Comparison of ENCODE assay signal across 21 cellular contexts in the genomic region with DNA sequence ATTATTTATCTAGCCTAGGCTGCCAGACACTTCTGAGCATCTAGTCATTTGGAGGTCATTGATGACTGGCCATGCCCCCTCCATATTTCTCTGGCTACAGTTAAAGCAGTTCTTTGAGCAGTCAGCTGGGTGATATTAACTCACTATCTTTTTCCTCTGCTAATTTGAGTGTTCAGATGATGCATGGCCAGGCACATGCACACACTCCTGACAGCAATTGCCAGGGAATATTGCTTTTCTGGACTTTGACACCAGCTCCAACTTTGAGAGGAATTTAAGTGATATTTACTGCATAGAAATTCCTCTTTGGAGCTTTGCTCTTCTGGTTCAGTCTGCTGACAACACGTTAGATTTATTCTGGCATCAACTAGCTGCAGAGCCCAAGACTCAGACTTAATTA. TPM values are rescaled to one million over a fixed set of nuclear protein-coding genes. Genes with fewer than 3 reads are reported as not detected.
A peak's percentile ranks its signal among the peaks of the same experiment; 100 is the strongest.
DNase-seq lines count a peak whose midpoint lies in the region.
"Had no signal": no experiment of that assay in that cellular context is flagged by ENCODE, and none has a peak within 500 bp of the region (broad histone marks: within the 10 kb centered on the region; RNA-seq: fewer than 3 reads in every experiment).

No MANE protein-coding gene starts in this region.

- peaks cover 96% of the 10 kb centered on the region for H3K4me1 ChIP-seq in CD4-positive, alpha-beta memory T cell (ENCODE audit: insufficient read depth, low read length)
- no peaks in the 10 kb centered on the region for H3K4me1 ChIP-seq in mesendoderm (ENCODE audit: control insufficient read depth, low read depth, low read length)
- H3K4me1 ChIP-seq: BE2C, lower lobe of right lung, Peyer's patch, SJSA1, upper lobe of right lung had no signal

- POLR2A ChIA-PET in activated CD4-positive, alpha-beta memory T cell treated with anti-CD3 and anti-CD28 coated beads for 36 hours (lab: Charles Lee), result interaction anchor here (0.5 to 1.9 kb wide), 5 partner anchors 11 to 1457 kb away, joined by 3 to 7 read pairs (median 3); partner anchors contain the start of gene CREG1
- POLR2A ChIA-PET in activated CD4-positive, alpha-beta memory T cell treated with anti-CD3 and anti-CD28 coated beads, Interleukin-2, amount 10 ng/mL, durations not matched to agents 7 days and 5 days (lab: Charles Lee), result interaction anchor here (0.9 to 3.7 kb wide), 6 partner anchors 10 to 51 kb away, joined by 3 to 26 read pairs (median 4); no protein-coding TSS in a partner anchor
- POLR2A ChIA-PET in CD4-positive, alpha-beta memory T cell (lab: Charles Lee; ENCODE audit: partially characterized antibody), result interaction anchor here (1.1 to 6.4 kb wide), 6 partner anchors 11 to 53 kb away, joined by 3 to 46 read pairs (median 6); partner anchors contain the start of gene CD247

- no peak overlapping the region for H3K4me2 ChIP-seq in mesendoderm (ENCODE audit: low read length)
- H3K4me2 ChIP-seq: KMS-11 had no signal

- H2BK120ac ChIP-seq in mesendoderm (ENCODE audit: low read depth, low read length), result no peak overlapping the region

- no peaks in the 10 kb centered on the region for H3K9me3 Mint-ChIP-seq in activated CD4-positive, alpha-beta memory T cell treated with anti-CD3 and anti-CD28 coated beads for 36 hours
- no peaks in the 10 kb centered on the region for H3K9me3 Mint-ChIP-seq in activated CD4-positive, alpha-beta memory T cell treated with anti-CD3 and anti-CD28 coated beads, Interleukin-2, amount 10 ng/mL, durations not matched to agents 7 days and 5 days
- no peaks in the 10 kb centered on the region for H3K9me3 Mint-ChIP-seq in CD4-positive, alpha-beta memory T cell
- no peaks in the 10 kb centered on the region for H3K9me3 Mint-ChIP-seq in activated naive CD8-positive, alpha-beta T cell treated with anti-CD3 and anti-CD28 coated beads for 36 hours
- H3K9me3 Mint-ChIP-seq: activated T-helper 1 cell treated with anti-CD3 and anti-CD28 coated beads, Interleukin-12 subunit alpha, Interleukin-12 subunit beta, Interleukin-2, Interleukin-4 antibody, amounts not matched to agents 30 ng/mL and 10 ng/mL and 1 ng/mL, durations not matched to agents 14 hours and 24 hours and 36 hours had no signal

- H3K79me2 ChIP-seq in mesendoderm (ENCODE audit: control insufficient read depth, insufficient read depth, low read length), result no peaks in the 10 kb centered on the region

- no peak overlapping the region for H3K56ac ChIP-seq in mesendoderm (ENCODE audit: low read length)

- H4K8ac ChIP-seq in mesendoderm (ENCODE audit: low read depth, low read length), result peak overlapping the region; percentile 39

- DNase-seq in activated CD4-positive, alpha-beta memory T cell treated with anti-CD3 and anti-CD28 coated beads for 36 hours, result no peak
- no peak for DNase-seq in activated CD4-positive, alpha-beta memory T cell treated with anti-CD3 and anti-CD28 coated beads, Interleukin-2, amount 10 ng/mL, durations not matched to agents 7 days and 5 days
- no peak for DNase-seq in CD4-positive, alpha-beta memory T cell
- DNase-seq in activated naive CD8-positive, alpha-beta T cell treated with anti-CD3 and anti-CD28 coated beads for 36 hours, result no peak
- DNase-seq in mesendoderm, result no peak
- DNase-seq in stimulated activated CD4-positive, alpha-beta T cell treated with anti-CD3 and anti-CD28 coated beads, Interleukin-2, amount 100 ng/mL, for 24 hours, result no peak
- DNase-seq in effector CD4-positive, alpha-beta T cell, result no peak
- DNase-seq in GM03348 (ENCODE audit: low spot score), result no peak
- DNase-seq: BE2C, heart left ventricle, lower lobe of right lung, NCI-H2171, NCI-H524 treated with DMSO at 0.1 percent for 48 hours, occipital lobe, spleen, T-helper 2 cell had no signal

- no peak overlapping the region for H3K27ac ChIP-seq in CD4-positive, alpha-beta memory T cell (ENCODE audit: low read depth, low read length)
- H3K27ac ChIP-seq in mesendoderm (ENCODE audit: low read depth, low read length), result no peak overlapping the region
- H3K27ac ChIP-seq: heart left ventricle, KMS-11, lower lobe of right lung, Peyer's patch, SJSA1, upper lobe of right lung had no signal

- H3K9ac ChIP-seq in mesendoderm (ENCODE audit: low read length), result no peak overlapping the region
- H3K9ac ChIP-seq: KMS-11 had no signal

- H3K36me3 ChIP-seq in CD4-positive, alpha-beta memory T cell (ENCODE audit: insufficient read depth, low read length), result peaks cover 7% of the 10 kb centered on the region
- H3K36me3 ChIP-seq in mesendoderm (ENCODE audit: control insufficient read depth, insufficient read depth, low read length), result no peaks in the 10 kb centered on the region
- H3K36me3 ChIP-seq: BE2C, heart left ventricle, lower lobe of right lung, Peyer's patch, SJSA1, spleen, upper lobe of right lung had no signal

- H3K23ac ChIP-seq in mesendoderm (ENCODE audit: low read length), result no peak overlapping the region

- H3K27me3 Mint-ChIP-seq in activated CD4-positive, alpha-beta memory T cell treated with anti-CD3 and anti-CD28 coated beads for 36 hours, result no peaks in the 10 kb centered on the region
- H3K27me3 Mint-ChIP-seq in activated CD4-positive, alpha-beta memory T cell treated with anti-CD3 and anti-CD28 coated beads, Interleukin-2, amount 10 ng/mL, durations not matched to agents 7 days and 5 days, result no peaks in the 10 kb centered on the region
- no peaks in the 10 kb centered on the region for H3K27me3 Mint-ChIP-seq in CD4-positive, alpha-beta memory T cell
- no peaks in the 10 kb centered on the region for H3K27me3 Mint-ChIP-seq in activated naive CD8-positive, alpha-beta T cell treated with anti-CD3 and anti-CD28 coated beads for 36 hours

- peaks cover 75% of the 10 kb centered on the region for H3K4me1 Mint-ChIP-seq in activated CD4-positive, alpha-beta memory T cell treated with anti-CD3 and anti-CD28 coated beads for 36 hours (ENCODE audit: low read depth)
- peaks cover 42% of the 10 kb centered on the region for H3K4me1 Mint-ChIP-seq in activated CD4-positive, alpha-beta memory T cell treated with anti-CD3 and anti-CD28 coated beads, Interleukin-2, amount 10 ng/mL, durations not matched to agents 7 days and 5 days
- H3K4me1 Mint-ChIP-seq in CD4-positive, alpha-beta memory T cell, result peaks cover 52 to 94% (median 71%) of the 10 kb centered on the region in 4 donors
- H3K4me1 Mint-ChIP-seq in activated naive CD8-positive, alpha-beta T cell treated with anti-CD3 and anti-CD28 coated beads for 36 hours, result peaks cover 73% of the 10 kb centered on the region

- no peak overlapping the region for H3K4me3 Mint-ChIP-seq in activated CD4-positive, alpha-beta memory T cell treated with anti-CD3 and anti-CD28 coated beads for 36 hours
- H3K4me3 Mint-ChIP-seq in activated CD4-positive, alpha-beta memory T cell treated with anti-CD3 and anti-CD28 coated beads, Interleukin-2, amount 10 ng/mL, durations not matched to agents 7 days and 5 days, result no peak overlapping the region
- H3K4me3 Mint-ChIP-seq in CD4-positive, alpha-beta memory T cell, result peak overlapping the region in 5 of 8 donors; percentile 8 to 60 (median 38)
- no peak overlapping the region for H3K4me3 Mint-ChIP-seq in activated naive CD8-positive, alpha-beta T cell treated with anti-CD3 and anti-CD28 coated beads for 36 hours
- H3K4me3 Mint-ChIP-seq: activated T-helper 1 cell treated with anti-CD3 and anti-CD28 coated beads, Interleukin-12 subunit alpha, Interleukin-12 subunit beta, Interleukin-2, Interleukin-4 antibody, amounts not matched to agents 30 ng/mL and 10 ng/mL and 1 ng/mL, durations not matched to agents 14 hours and 24 hours and 36 hours had no signal

- CTCF ChIA-PET in activated CD4-positive, alpha-beta memory T cell treated with anti-CD3 and anti-CD28 coated beads for 36 hours (lab: Charles Lee), result interaction anchor here (0.7 to 1.0 kb wide), 2 partner anchors 15 to 68 kb away, joined by 3 to 4 read pairs; no protein-coding TSS in a partner anchor
- CTCF ChIA-PET in activated CD4-positive, alpha-beta memory T cell treated with anti-CD3 and anti-CD28 coated beads, Interleukin-2, amount 10 ng/mL, durations not matched to agents 7 days and 5 days (lab: Charles Lee), result interaction anchor here (0.9 to 1.5 kb wide), 4 partner anchors 10 to 75 kb away, joined by 3 to 9 read pairs (median 3); no protein-coding TSS in a partner anchor
- CTCF ChIA-PET in CD4-positive, alpha-beta memory T cell (lab: Charles Lee; ENCODE audit: partially characterized antibody), result interaction anchor here (0.8 to 1.8 kb wide), 6 partner anchors 11 to 198 kb away, joined by 3 to 7 read pairs (median 4); partner anchors contain the start of gene CD247

- no peak overlapping the region for H3K18ac ChIP-seq in mesendoderm (ENCODE audit: low read length)

- H2AK5ac ChIP-seq in mesendoderm (ENCODE audit: low read length), result no peak overlapping the region

- no peak overlapping the region for H2BK5ac ChIP-seq in mesendoderm (ENCODE audit: low read length)

- H3K27me3 ChIP-seq in CD4-positive, alpha-beta memory T cell (ENCODE audit: insufficient read depth, low read length), result no peaks in the 10 kb centered on the region
- H3K27me3 ChIP-seq in mesendoderm (ENCODE audit: insufficient read depth, low read length, poor library complexity), result no peaks in the 10 kb centered on the region
- H3K27me3 ChIP-seq: BE2C, heart left ventricle, Peyer's patch, SJSA1, spleen, upper lobe of right lung had no signal

- H3K36me3 Mint-ChIP-seq in activated CD4-positive, alpha-beta memory T cell treated with anti-CD3 and anti-CD28 coated beads for 36 hours, result peaks cover 15% of the 10 kb centered on the region
- peaks cover 43% of the 10 kb centered on the region for H3K36me3 Mint-ChIP-seq in activated CD4-positive, alpha-beta memory T cell treated with anti-CD3 and anti-CD28 coated beads, Interleukin-2, amount 10 ng/mL, durations not matched to agents 7 days and 5 days (ENCODE audit: low read depth)
- H3K36me3 Mint-ChIP-seq in CD4-positive, alpha-beta memory T cell, result peaks cover 17 to 66% of the 10 kb centered on the region in 2 donors
- peaks cover 50% of the 10 kb centered on the region for H3K36me3 Mint-ChIP-seq in activated naive CD8-positive, alpha-beta T cell treated with anti-CD3 and anti-CD28 coated beads for 36 hours

- intact Hi-C loops in activated CD4-positive, alpha-beta memory T cell treated with anti-CD3 and anti-CD28 coated beads for 36 hours (cut with micrococcal nuclease), result no loop called here
- intact Hi-C loops in CD4-positive, alpha-beta memory T cell (cut with micrococcal nuclease), result no loop called here

- no peak overlapping the region for H3K4ac ChIP-seq in mesendoderm (ENCODE audit: low read depth, low read length)

- no peaks in the 10 kb centered on the region for H3K79me1 ChIP-seq in mesendoderm (ENCODE audit: low read length)

- no CpG with 5 or more reads among the region's 1 CpG for WGBS in mesendoderm (ENCODE audit: extremely low coverage, insufficient coverage, low lambda C conversion rate)

- no peaks in the 10 kb centered on the region for H3K9me3 ChIP-seq in CD4-positive, alpha-beta memory T cell (ENCODE audit: control insufficient read depth in 1 of 2, low read length in 2 of 2)
- H3K9me3 ChIP-seq: BE2C, heart left ventricle, lower lobe of right lung, Peyer's patch, SJSA1, spleen, upper lobe of right lung had no signal

- no peak overlapping the region for H3K4me3 ChIP-seq in CD4-positive, alpha-beta memory T cell (ENCODE audit: low read length in 2 of 2)
- no peak overlapping the region for H3K4me3 ChIP-seq in mesendoderm (ENCODE audit: low read length)
- H3K4me3 ChIP-seq: heart left ventricle, lower lobe of right lung, Peyer's patch, SJSA1, spleen, upper lobe of right lung had no signal

- no peak overlapping the region for H2BK15ac ChIP-seq in mesendoderm (replicated peaks; ENCODE audit: low read depth)

- H4K5ac ChIP-seq in mesendoderm (ENCODE audit: low read length), result no peak overlapping the region

- H3K27ac Mint-ChIP-seq in activated CD4-positive, alpha-beta memory T cell treated with anti-CD3 and anti-CD28 coated beads for 36 hours, result peak overlapping the region; percentile 43
- H3K27ac Mint-ChIP-seq in activated CD4-positive, alpha-beta memory T cell treated with anti-CD3 and anti-CD28 coated beads, Interleukin-2, amount 10 ng/mL, durations not matched to agents 7 days and 5 days, result no peak overlapping the region
- H3K27ac Mint-ChIP-seq in CD4-positive, alpha-beta memory T cell, result peak overlapping the region; percentile 24 to 93 (median 82)
- H3K27ac Mint-ChIP-seq in activated naive CD8-positive, alpha-beta T cell treated with anti-CD3 and anti-CD28 coated beads for 36 hours, result peak overlapping the region; percentile 68

RNA-seq across cellular contexts. Expression of gene CD247, which starts 52.6 kb away (rescaled TPM):
- total RNA-seq in activated CD4-positive, alpha-beta memory T cell treated with anti-CD3 and anti-CD28 coated beads for 36 hours, result 100 to 1,000 TPM; 105 to 114 TPM
- total RNA-seq in activated CD4-positive, alpha-beta memory T cell treated with anti-CD3 and anti-CD28 coated beads, Interleukin-2, amount 10 ng/mL, durations not matched to agents 7 days and 5 days, result 100 to 1,000 TPM; 239 to 242 TPM
- total RNA-seq in CD4-positive, alpha-beta memory T cell, result 100 to 1,000 TPM; 340 to 341 TPM
- 100 to 1,000 TPM; 260 to 404 TPM for polyA plus RNA-seq in CD4-positive, alpha-beta memory T cell
- 100 to 1,000 TPM; 166 TPM for total RNA-seq in activated naive CD8-positive, alpha-beta T cell treated with anti-CD3 and anti-CD28 coated beads for 36 hours
- polyA plus RNA-seq in mesendoderm (2013, experiment 1 of 2), result 2.9 TPM
- polyA plus RNA-seq in mesendoderm (2013, experiment 2 of 2), result 3.9 TPM
- total RNA-seq: SJSA1 had no signal

Comparison
In these comparisons a context has a peak if more than half of its experiments do, and no peak if none do; other contexts are left out.
1. H3K4me3 Mint-ChIP-seq: peak in CD4-positive, alpha-beta memory T cell (5 of 8); none in activated CD4-positive, alpha-beta memory T cell treated with anti-CD3 and anti-CD28 coated beads for 36 hours (single experiment), activated CD4-positive, alpha-beta memory T cell treated with anti-CD3 and anti-CD28 coated beads, Interleukin-2, amount 10 ng/mL, durations not matched to agents 7 days and 5 days (single experiment) and activated naive CD8-positive, alpha-beta T cell treated with anti-CD3 and anti-CD28 coated beads for 36 hours (single experiment).